ENCODE assay signal across 1 cellular context in genomic region chr2:26784570-26785234, GRCh38.
TF ChIP-seq lines count a peak whose summit lies in the region.

No MANE protein-coding gene starts in this region.

TF ChIP-seq in A549, 52 proteins besides CTCF, POLR2A, EP300 and RAD21 (continued from another document):
- TF ChIP-seq ZFP36 (IDR thresholded peaks at IDR 0.05; ENCODE audit: borderline replicate concordance, partially characterized antibody) (no peak), CBX2 (IDR thresholded peaks at IDR 0.05; ENCODE audit: borderline replicate concordance, low read depth) (no peak), BCL3 (IDR thresholded peaks at IDR 0.05) (no peak), GATA3 (IDR thresholded peaks at IDR 0.05; ENCODE audit: borderline replicate concordance) (no peak), MAZ (IDR thresholded peaks at IDR 0.05; ENCODE audit: borderline replicate concordance, low read depth, low read length) (no peak), E2F6 (IDR thresholded peaks at IDR 0.05; ENCODE audit: borderline replicate concordance, low read depth) (no peak), RCOR1 (IDR thresholded peaks at IDR 0.05; ENCODE audit: low read depth, low read length) (no peak)
